In the genomic region with DNA sequence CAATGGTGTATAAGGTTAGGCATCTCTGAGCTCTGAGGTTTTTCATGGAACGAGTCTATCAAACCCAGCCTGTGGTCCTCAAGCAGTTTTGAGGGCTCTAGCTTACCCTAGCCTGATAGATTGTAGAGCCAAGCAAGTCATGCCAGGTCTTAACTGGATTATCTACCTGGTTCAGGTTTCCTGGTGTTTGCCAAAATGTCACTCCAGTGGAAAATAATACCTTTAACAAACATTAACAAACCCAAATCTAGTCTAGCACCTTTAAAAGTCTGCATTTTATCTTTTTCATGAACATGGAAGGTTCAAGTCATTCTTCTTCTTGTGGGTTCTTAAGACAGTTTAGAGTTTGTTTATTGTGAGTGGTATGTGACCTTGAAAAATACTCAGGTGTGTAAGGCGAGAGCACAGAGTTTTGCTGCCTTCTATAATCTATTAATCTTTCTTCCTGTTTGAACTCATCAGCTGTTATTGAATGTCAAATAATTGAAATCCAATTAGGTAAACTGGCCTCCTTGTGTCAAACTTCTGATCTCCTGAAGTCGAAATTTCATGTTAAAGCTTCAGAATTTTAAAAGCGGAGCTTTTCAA, we compare ENCODE assay signal across 19 cellular contexts. TPM values are rescaled to one million over a fixed set of nuclear protein-coding genes. Genes with fewer than 3 reads are reported as not detected.
DNase-seq lines count a peak whose midpoint lies in the region; ATAC-seq and TF ChIP-seq lines count a peak whose summit lies in the region.
"Had no signal": no experiment of that assay in that cellular context is flagged by ENCODE, and none has a peak within 500 bp of the region (broad histone marks: within the 10 kb centered on the region; RNA-seq: fewer than 3 reads in every experiment).

No MANE protein-coding gene starts in this region.

- DNase-seq in DMS53 (lab: John Stamatoyannopoulos, UW) (peak; percentile 8), DMS53 treated with DMSO at 0.1 percent for 48 hours (lab: John Stamatoyannopoulos, UW; ENCODE audit: unreplicated experiment) (no peak), GM23338 (ENCODE audit: low spot score) (no peak), WTC11 (ENCODE audit: low spot score) (no peak), GF-D8 (lab: John Stamatoyannopoulos, UW) (no peak), H7 (no peak)
- DNase-seq: 8988T; BE2C; CD8-positive, alpha-beta memory T cell; GDM1; KG1; NCI-H1436; NCI-H2081; NCI-H446; PC-3; SJCRH30 had no signal

- H3K27me3 Mint-ChIP-seq in GM23338 (ENCODE audit: insufficient read depth, low read depth, poor library complexity) (peaks cover 3% of the 10 kb centered on the region), WTC11 (ENCODE audit: low read depth) (no peaks in the 10 kb centered on the region)
- H3K27me3 Mint-ChIP-seq: CD8-positive, alpha-beta memory T cell had no signal

- H3K4me2 ChIP-seq in GM23338 = no peak overlapping the region
- H3K4me2 ChIP-seq in parathyroid adenoma (ENCODE audit: low read length) = peak overlapping the region; percentile 31

- H3K9ac ChIP-seq in parathyroid adenoma = no peak overlapping the region

- ATAC-seq in GM23338 = no peak
- ATAC-seq in WTC11 = no peak
- ATAC-seq in GM19328 (IDR thresholded peaks at IDR 0.05; ENCODE audit: unreplicated experiment) = no peak
- ATAC-seq: PC-3 had no signal

- H3K27ac Mint-ChIP-seq in GM23338 = 0 out of 2 replicates have a peak overlapping the region, but pooled peaks have one; percentile 50
- H3K27ac Mint-ChIP-seq in WTC11 = peak overlapping the region; percentile 12

- H3K4me1 Mint-ChIP-seq in GM23338 (peaks cover 19% of the 10 kb centered on the region), WTC11 (peaks cover 17% of the 10 kb centered on the region)

- H3K4me3 Mint-ChIP-seq in GM23338 (no peak overlapping the region), WTC11 (no peak overlapping the region)
- H3K4me3 Mint-ChIP-seq: CD8-positive, alpha-beta memory T cell had no signal

- H3K27ac ChIP-seq in GM23338 (ENCODE audit: low read depth) (no peak overlapping the region), parathyroid adenoma (peak overlapping the region; percentile 65)
- H3K27ac ChIP-seq: SJCRH30 had no signal

- peaks cover 5% of the 10 kb centered on the region; the same call in 1 of the 2 replicates for H3K4me1 ChIP-seq in GM23338 (ENCODE audit: insufficient read depth)
- H3K4me1 ChIP-seq in parathyroid adenoma = peaks cover 34% of the 10 kb centered on the region

- H3K36me3 ChIP-seq in GM23338 (ENCODE audit: insufficient read depth) = no peaks in the 10 kb centered on the region
- no peaks in the 10 kb centered on the region for H3K36me3 ChIP-seq in parathyroid adenoma (ENCODE audit: control insufficient read depth, insufficient read depth, low read length)
- no peaks in the 10 kb centered on the region for H3K36me3 ChIP-seq in H7 (replicated peaks; ENCODE audit: control insufficient read depth, insufficient read depth, low read length)
- H3K36me3 ChIP-seq: SJCRH30 had no signal

- H3F3A ChIP-seq in GM23338 (replicated peaks; ENCODE audit: low read depth) = no peaks in the 10 kb centered on the region

- TF ChIP-seq CTCF in GM23338 (conservative IDR thresholded peaks at IDR 0.05; ENCODE audit: low read depth in 2 of 2) (no peak), WTC11 (IDR thresholded peaks at IDR 0.05) (no peak), parathyroid adenoma (IDR thresholded peaks at IDR 0.05) (no peak)

- CTCF ChIA-PET in WTC11 (lab: Charles Lee) = no interaction called here

- POLR2A ChIA-PET in WTC11 (lab: Charles Lee) = no interaction called here

- peaks cover 49% of the 10 kb centered on the region for H4K20me1 ChIP-seq in GM23338 (replicated peaks; ENCODE audit: insufficient read depth)

- H3K36me3 Mint-ChIP-seq in GM23338 (ENCODE audit: low read depth) (no peaks in the 10 kb centered on the region), WTC11 (no peaks in the 10 kb centered on the region)

- H3K9me3 Mint-ChIP-seq in GM23338 (no peaks in the 10 kb centered on the region), WTC11 (no peaks in the 10 kb centered on the region)
- H3K9me3 Mint-ChIP-seq: CD8-positive, alpha-beta memory T cell had no signal

- H3K9me2 ChIP-seq in GM23338 (ENCODE audit: insufficient read depth) = no peaks in the 10 kb centered on the region

- no peak overlapping the region for H2AFZ ChIP-seq in GM23338
- peak overlapping the region; percentile 4 for H2AFZ ChIP-seq in parathyroid adenoma

- no peak overlapping the region for H3K4me3 ChIP-seq in GM23338
- peak overlapping the region; percentile 13 for H3K4me3 ChIP-seq in parathyroid adenoma (ENCODE audit: low read depth, low read length)
- no peak overlapping the region for H3K4me3 ChIP-seq in H7 (ENCODE audit: insufficient read depth, low read depth, low read length)
- H3K4me3 ChIP-seq: SJCRH30 had no signal

- no peaks in the 10 kb centered on the region for H3K27me3 ChIP-seq in GM23338 (ENCODE audit: insufficient read depth)
- H3K27me3 ChIP-seq in parathyroid adenoma (ENCODE audit: control insufficient read depth, insufficient read depth, low read length) = no peaks in the 10 kb centered on the region
- no peaks in the 10 kb centered on the region for H3K27me3 ChIP-seq in H7 (ENCODE audit: control insufficient read depth, insufficient read depth, low read length)
- H3K27me3 ChIP-seq: BE2C, SJCRH30 had no signal

- H3K9me3 ChIP-seq in parathyroid adenoma (ENCODE audit: control insufficient read depth, low read length) = no peaks in the 10 kb centered on the region
- H3K9me3 ChIP-seq: BE2C, SJCRH30 had no signal

- peaks cover 99% of the 10 kb centered on the region for H3K79me2 ChIP-seq in GM23338 (replicated peaks; ENCODE audit: insufficient read depth)
- peaks cover 2% of the 10 kb centered on the region for H3K79me2 ChIP-seq in parathyroid adenoma

TF ChIP-seq in GM23338, 12 proteins besides CTCF, POLR2A, EP300 and RAD21 (continues in another document):
- TF ChIP-seq STAT1 (IDR thresholded peaks at IDR 0.05; ENCODE audit: unreplicated experiment) = no peak
- no peak for TF ChIP-seq CREB1 (CRISPR knock-in tag; IDR thresholded peaks at IDR 0.05; ENCODE audit: low read depth)
- TF ChIP-seq, protein P1, sequence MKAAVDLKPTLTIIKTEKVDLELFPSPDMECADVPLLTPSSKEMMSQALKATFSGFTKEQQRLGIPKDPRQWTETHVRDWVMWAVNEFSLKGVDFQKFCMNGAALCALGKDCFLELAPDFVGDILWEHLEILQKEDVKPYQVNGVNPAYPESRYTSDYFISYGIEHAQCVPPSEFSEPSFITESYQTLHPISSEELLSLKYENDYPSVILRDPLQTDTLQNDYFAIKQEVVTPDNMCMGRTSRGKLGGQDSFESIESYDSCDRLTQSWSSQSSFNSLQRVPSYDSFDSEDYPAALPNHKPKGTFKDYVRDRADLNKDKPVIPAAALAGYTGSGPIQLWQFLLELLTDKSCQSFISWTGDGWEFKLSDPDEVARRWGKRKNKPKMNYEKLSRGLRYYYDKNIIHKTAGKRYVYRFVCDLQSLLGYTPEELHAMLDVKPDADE (IDR thresholded peaks at IDR 0.05) = no peak
- no peak for TF ChIP-seq EZH2 (IDR thresholded peaks at IDR 0.05; ENCODE audit: low read depth, unreplicated experiment)
- TF ChIP-seq NANOG (IDR thresholded peaks at IDR 0.05; ENCODE audit: borderline replicate concordance) = no peak
- TF ChIP-seq ZNF114 (CRISPR knock-in tag; IDR thresholded peaks at IDR 0.05) = no peak

TF ChIP-seq in WTC11, 78 proteins besides CTCF, POLR2A, EP300 and RAD21 (continues in another document):
- TF ChIP-seq, protein P2, sequence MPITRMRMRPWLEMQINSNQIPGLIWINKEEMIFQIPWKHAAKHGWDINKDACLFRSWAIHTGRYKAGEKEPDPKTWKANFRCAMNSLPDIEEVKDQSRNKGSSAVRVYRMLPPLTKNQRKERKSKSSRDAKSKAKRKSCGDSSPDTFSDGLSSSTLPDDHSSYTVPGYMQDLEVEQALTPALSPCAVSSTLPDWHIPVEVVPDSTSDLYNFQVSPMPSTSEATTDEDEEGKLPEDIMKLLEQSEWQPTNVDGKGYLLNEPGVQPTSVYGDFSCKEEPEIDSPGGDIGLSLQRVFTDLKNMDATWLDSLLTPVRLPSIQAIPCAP (CRISPR knock-in tag; IDR thresholded peaks at IDR 0.05) = no peak
- TF ChIP-seq OVOL2 (CRISPR knock-in tag; IDR thresholded peaks at IDR 0.05; ENCODE audit: borderline replicate concordance) (no peak), NR1H2 (CRISPR knock-in tag; IDR thresholded peaks at IDR 0.05) (no peak), ZNF138 (CRISPR knock-in tag; conservative IDR thresholded peaks at IDR 0.05) (no peak), ZNF423 (CRISPR knock-in tag; IDR thresholded peaks at IDR 0.05) (no peak), HMGA2 (CRISPR knock-in tag; IDR thresholded peaks at IDR 0.05) (no peak), ESRRA (CRISPR knock-in tag; IDR thresholded peaks at IDR 0.05; ENCODE audit: borderline replicate concordance) (no peak)
- TF ChIP-seq, protein P3, sequence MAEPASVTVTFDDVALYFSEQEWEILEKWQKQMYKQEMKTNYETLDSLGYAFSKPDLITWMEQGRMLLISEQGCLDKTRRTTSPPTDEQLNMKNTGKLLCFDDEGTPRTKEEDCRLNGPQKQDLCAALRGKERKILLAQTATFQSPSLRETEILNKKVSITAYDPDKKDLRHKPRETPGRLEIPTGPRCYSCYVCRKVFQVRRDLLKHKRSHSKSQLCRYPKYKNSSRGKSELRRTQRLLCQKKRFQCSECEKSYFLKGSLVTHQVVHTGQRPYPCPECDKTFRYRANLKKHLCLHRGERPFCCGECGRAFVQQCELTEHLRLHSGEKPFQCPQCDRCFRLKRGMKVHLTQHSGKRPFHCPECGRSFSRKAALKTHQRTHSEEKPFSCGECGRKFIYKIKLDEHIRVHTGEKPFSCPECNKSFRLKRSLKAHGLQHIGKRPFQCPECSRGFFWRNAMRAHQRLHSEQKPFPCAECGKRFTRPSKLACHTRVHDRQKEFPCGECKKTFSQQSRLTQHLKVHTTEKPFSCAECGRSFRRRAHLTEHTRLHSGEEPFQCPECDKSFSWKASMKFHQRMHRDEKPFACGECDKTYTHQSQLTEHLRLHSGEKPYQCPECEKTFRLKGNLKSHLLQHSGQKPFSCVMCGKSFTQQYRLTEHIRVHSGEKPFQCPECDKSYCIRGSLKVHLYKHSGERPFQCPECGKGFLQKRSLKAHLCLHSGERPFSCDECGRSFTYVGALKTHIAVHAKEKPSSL (CRISPR knock-in tag; conservative IDR thresholded peaks at IDR 0.05) = no peak

RNA-seq across cellular contexts. Expression of a gene that starts 13.4 kb away (rescaled TPM):
- total RNA-seq in GM23338 (2014; rRNA removed; shearing (Covaris generic)) = 0.35 and 0.38 TPM in 2 replicates
- 0.39 and 0.57 TPM in 2 replicates for polyA plus RNA-seq in GM23338 (2016; fragmentation: Nextera tagmentation; extraction: Ambion mirVana)
- 0.18 to 0.48 TPM (median 0.25 TPM) in 3 replicates for total RNA-seq in WTC11 (2021)
- 1.2 TPM in 1 of 2 replicates, not detected in the other for total RNA-seq in H7 (2014; rRNA removed; shearing (Covaris generic))
- total RNA-seq: PC-3 had no signal

RNA-seq across cellular contexts. Expression of a gene that starts 14.0 kb away (rescaled TPM):
- total RNA-seq in GM23338 (2014; rRNA removed; shearing (Covaris generic)) = 64.3 and 67.8 TPM in 2 replicates
- 8.1 and 8.4 TPM in 2 replicates for polyA plus RNA-seq in GM23338 (2016; fragmentation: Nextera tagmentation; extraction: Ambion mirVana)
- total RNA-seq in WTC11 (2021) = 39.3 to 53.1 TPM (median 45.2 TPM) in 3 replicates
- total RNA-seq in H7 (2014; rRNA removed; shearing (Covaris generic)) = 28.4 and 31.0 TPM in 2 replicates

RNA-seq across cellular contexts. Expression of a gene that starts 41.7 kb away (rescaled TPM):
- not detected in 2 replicates for total RNA-seq in GM23338 (2014; rRNA removed; shearing (Covaris generic))
- 0.45 TPM in 1 of 2 replicates, not detected in the other for polyA plus RNA-seq in GM23338 (2016; fragmentation: Nextera tagmentation; extraction: Ambion mirVana)
- 0.55 TPM in 1 of 3 replicates, not detected in the others for total RNA-seq in WTC11 (2021)
- 0.07 TPM in 1 of 2 replicates, not detected in the other for total RNA-seq in H7 (2014; rRNA removed; shearing (Covaris generic))
- total RNA-seq: CD8-positive, alpha-beta memory T cell; M059J; PC-3 had no signal
- polyA plus RNA-seq: CD8-positive, alpha-beta memory T cell had no signal
